In genomic region chr20:14064333-14064732, GRCh38 we compare ENCODE assay signal across 33 cellular contexts.
"Had no signal": no experiment of that assay in that cellular context is flagged by ENCODE, and none has a peak within 500 bp of the region (broad histone marks: within the 10 kb centered on the region; RNA-seq: fewer than 3 reads in every experiment).

No MANE protein-coding gene starts in this region.

- H3K9me3 Mint-ChIP-seq: activated B cell treated with CpG ODN at 0.5 μM for 24 hours; activated CD4-positive, alpha-beta memory T cell treated with anti-CD3 and anti-CD28 coated beads for 36 hours; activated naive CD4-positive, alpha-beta T cell treated with anti-CD3 and anti-CD28 coated beads, Interleukin-2, amount 10 ng/mL, durations not matched to agents 7 days and 5 days; activated naive CD4-positive, alpha-beta T cell treated with anti-CD3 and anti-CD28 coated beads, Interleukin-2, amount 50 U/mL, for 72 hours; activated naive CD8-positive, alpha-beta T cell treated with anti-CD3 and anti-CD28 coated beads, Interleukin-2, amount 10 ng/mL, durations not matched to agents 7 days and 5 days; activated T-helper 1 cell treated with anti-CD3 and anti-CD28 coated beads, Interleukin-12 subunit alpha, Interleukin-12 subunit beta, Interleukin-2, Interleukin-4 antibody, amounts not matched to agents 30 ng/mL and 10 ng/mL and 1 ng/mL, durations not matched to agents 14 hours and 24 hours and 36 hours; activated T-helper 2 cell treated with anti-CD3 and anti-CD28 coated beads, Interferon-gamma antibody, Interleukin-2, Interleukin-4, amounts not matched to agents 10 μg/mL and 5 μg/mL and 100 μg/mL, durations not matched to agents 14 hours and 24 hours and 36 hours; dendritic cell treated with granulocyte-macrophage colony-stimulating factor and Interleukin-4, amounts not matched to agents 40 ng/mL and 50 ng/mL, for 4 days; endodermal cell; T-helper 2 cell treated with Interferon-gamma antibody and Interleukin-4, amounts not matched to agents 5 μg/mL and 100 μg/mL, for 36 hours had no signal

- H3K9me3 ChIP-seq: ascending aorta had no signal

- H3K27me3 Mint-ChIP-seq: activated B cell treated with CpG ODN at 0.5 μM for 24 hours; activated CD4-positive, alpha-beta memory T cell treated with anti-CD3 and anti-CD28 coated beads for 36 hours; activated CD8-positive, alpha-beta memory T cell treated with anti-CD3 and anti-CD28 coated beads, Interleukin-2, amount 10 ng/mL, durations not matched to agents 7 days and 5 days; activated naive CD4-positive, alpha-beta T cell treated with anti-CD3 and anti-CD28 coated beads, Interleukin-2, amount 10 ng/mL, durations not matched to agents 7 days and 5 days; activated naive CD8-positive, alpha-beta T cell treated with anti-CD3 and anti-CD28 coated beads, Interleukin-2, amount 10 ng/mL, durations not matched to agents 7 days and 5 days; central memory CD8-positive, alpha-beta T cell; dendritic cell treated with granulocyte-macrophage colony-stimulating factor and Interleukin-4, amounts not matched to agents 40 ng/mL and 50 ng/mL, for 4 days had no signal

- H3K27me3 ChIP-seq: ascending aorta, brain microvascular endothelial cell, dorsolateral prefrontal cortex had no signal

- H3K36me3 Mint-ChIP-seq: activated CD4-positive, alpha-beta memory T cell treated with anti-CD3 and anti-CD28 coated beads for 36 hours; activated CD8-positive, alpha-beta memory T cell treated with anti-CD3 and anti-CD28 coated beads, Interleukin-2, amount 10 ng/mL, durations not matched to agents 7 days and 5 days; activated naive CD4-positive, alpha-beta T cell treated with anti-CD3 and anti-CD28 coated beads, Interleukin-2, amount 10 ng/mL, durations not matched to agents 7 days and 5 days; activated naive CD4-positive, alpha-beta T cell treated with anti-CD3 and anti-CD28 coated beads, Interleukin-2, amount 50 U/mL, for 72 hours; activated naive CD8-positive, alpha-beta T cell treated with anti-CD3 and anti-CD28 coated beads, Interleukin-2, amount 10 ng/mL, durations not matched to agents 7 days and 5 days had no signal

- H3K36me3 ChIP-seq: ascending aorta, brain microvascular endothelial cell, WERI-Rb-1 had no signal

- H3K27ac Mint-ChIP-seq: activated B cell treated with CpG ODN at 0.5 μM for 24 hours; activated CD4-positive, alpha-beta memory T cell treated with anti-CD3 and anti-CD28 coated beads for 36 hours; activated CD8-positive, alpha-beta memory T cell treated with anti-CD3 and anti-CD28 coated beads, Interleukin-2, amount 10 ng/mL, durations not matched to agents 7 days and 5 days; activated CD8-positive, alpha-beta T cell treated with anti-CD3 and anti-CD28 coated beads, Interleukin-2, amount 10 ng/mL, durations not matched to agents 7 days and 5 days; activated naive CD4-positive, alpha-beta T cell treated with anti-CD3 and anti-CD28 coated beads, Interleukin-2, amount 10 ng/mL, durations not matched to agents 7 days and 5 days; activated naive CD4-positive, alpha-beta T cell treated with anti-CD3 and anti-CD28 coated beads, Interleukin-2, amount 50 U/mL, for 72 hours; activated naive CD8-positive, alpha-beta T cell treated with anti-CD3 and anti-CD28 coated beads, Interleukin-2, amount 10 ng/mL, durations not matched to agents 7 days and 5 days; activated T-helper 1 cell treated with anti-CD3 and anti-CD28 coated beads, Interleukin-12 subunit alpha, Interleukin-12 subunit beta, Interleukin-2, Interleukin-4 antibody, amounts not matched to agents 30 ng/mL and 10 ng/mL and 1 ng/mL, durations not matched to agents 14 hours and 24 hours and 36 hours; activated T-helper 2 cell treated with anti-CD3 and anti-CD28 coated beads, Interferon-gamma antibody, Interleukin-2, Interleukin-4, amounts not matched to agents 10 μg/mL and 5 μg/mL and 100 μg/mL, durations not matched to agents 14 hours and 24 hours and 36 hours; dendritic cell treated with granulocyte-macrophage colony-stimulating factor and Interleukin-4, amounts not matched to agents 40 ng/mL and 50 ng/mL, for 4 days; endodermal cell; T-helper 17 cell; T-helper 2 cell treated with Interferon-gamma antibody and Interleukin-4, amounts not matched to agents 5 μg/mL and 100 μg/mL, for 36 hours had no signal

- H3K4me3 Mint-ChIP-seq: activated B cell treated with CpG ODN at 0.5 μM for 24 hours; activated CD4-positive, alpha-beta memory T cell treated with anti-CD3 and anti-CD28 coated beads for 36 hours; activated CD8-positive, alpha-beta memory T cell treated with anti-CD3 and anti-CD28 coated beads, Interleukin-2, amount 10 ng/mL, durations not matched to agents 7 days and 5 days; activated CD8-positive, alpha-beta T cell treated with anti-CD3 and anti-CD28 coated beads, Interleukin-2, amount 10 ng/mL, durations not matched to agents 7 days and 5 days; activated naive CD4-positive, alpha-beta T cell treated with anti-CD3 and anti-CD28 coated beads, Interleukin-2, amount 10 ng/mL, durations not matched to agents 7 days and 5 days; activated naive CD8-positive, alpha-beta T cell treated with anti-CD3 and anti-CD28 coated beads, Interleukin-2, amount 10 ng/mL, durations not matched to agents 7 days and 5 days; activated T-helper 1 cell treated with anti-CD3 and anti-CD28 coated beads, Interleukin-12 subunit alpha, Interleukin-12 subunit beta, Interleukin-2, Interleukin-4 antibody, amounts not matched to agents 30 ng/mL and 10 ng/mL and 1 ng/mL, durations not matched to agents 14 hours and 24 hours and 36 hours; central memory CD8-positive, alpha-beta T cell; dendritic cell treated with granulocyte-macrophage colony-stimulating factor and Interleukin-4, amounts not matched to agents 40 ng/mL and 50 ng/mL, for 4 days; endodermal cell; T-helper 17 cell; T-helper 2 cell treated with Interferon-gamma antibody and Interleukin-4, amounts not matched to agents 5 μg/mL and 100 μg/mL, for 36 hours had no signal

- ATAC-seq: activated CD4-positive, CD25-positive, alpha-beta regulatory T cell treated with anti-CD3 and anti-CD28 coated beads, Interleukin-2, amount 50 U/mL, for 24 hours; activated CD8-positive, alpha-beta memory T cell treated with anti-CD3 and anti-CD28 coated beads, Interleukin-2, amount 10 ng/mL, durations not matched to agents 7 days and 5 days; activated CD8-positive, alpha-beta T cell treated with anti-CD3 and anti-CD28 coated beads, Interleukin-2, amount 10 ng/mL, durations not matched to agents 7 days and 5 days; activated naive CD4-positive, alpha-beta T cell treated with anti-CD3 and anti-CD28 coated beads, Interleukin-2, amount 50 U/mL, for 72 hours; esophagus mucosa; T-helper 17 cell had no signal

- H3K27ac ChIP-seq: ascending aorta, brain microvascular endothelial cell, coronary artery, dorsolateral prefrontal cortex, WERI-Rb-1 had no signal

- FAIRE-seq: bronchial epithelial cell, frontal cortex had no signal

- H3K4me1 ChIP-seq: ascending aorta had no signal

- DNase-seq: activated B cell treated with CpG ODN at 0.5 μM for 24 hours; activated CD4-positive, alpha-beta memory T cell treated with anti-CD3 and anti-CD28 coated beads for 36 hours; activated CD4-positive, alpha-beta T cell treated with anti-CD3 and anti-CD28 coated beads for 48 hours; activated CD8-positive, alpha-beta memory T cell treated with anti-CD3 and anti-CD28 coated beads, Interleukin-2, amount 10 ng/mL, durations not matched to agents 7 days and 5 days; activated CD8-positive, alpha-beta memory T cell treated with anti-CD3 and anti-CD28 coated beads, Interleukin-2, amount 50 U/mL, for 4 hours; activated CD8-positive, alpha-beta T cell treated with anti-CD3 and anti-CD28 coated beads, Interleukin-2, amount 10 ng/mL, durations not matched to agents 7 days and 5 days; activated effector memory CD4-positive, alpha-beta T cell treated with anti-CD3 and anti-CD28 coated beads, Interleukin-2, amount 50 U/mL, for 16 hours; activated naive CD4-positive, alpha-beta T cell; activated naive CD4-positive, alpha-beta T cell treated with anti-CD3 and anti-CD28 coated beads, Interleukin-2, amount 10 ng/mL, durations not matched to agents 7 days and 5 days; activated naive CD8-positive, alpha-beta T cell treated with anti-CD3 and anti-CD28 coated beads, Interleukin-2, amount 10 ng/mL, durations not matched to agents 7 days and 5 days; activated T-cell treated with anti-CD3 and anti-CD28 coated beads, Interleukin-2, amount 50 U/mL, for 1 hour; activated T-cell treated with anti-CD3 and anti-CD28 coated beads, Interleukin-2, amount 50 U/mL, for 48 hours; brain microvascular endothelial cell; dorsolateral prefrontal cortex; effector memory CD4-positive, alpha-beta T cell; endodermal cell; foreskin fibroblast; T-helper 1 cell; T-helper 17 cell; T1000; WERI-Rb-1 had no signal

- H3K4me1 Mint-ChIP-seq: activated B cell treated with CpG ODN at 0.5 μM for 24 hours; activated CD8-positive, alpha-beta memory T cell treated with anti-CD3 and anti-CD28 coated beads, Interleukin-2, amount 10 ng/mL, durations not matched to agents 7 days and 5 days; activated naive CD4-positive, alpha-beta T cell treated with anti-CD3 and anti-CD28 coated beads, Interleukin-2, amount 10 ng/mL, durations not matched to agents 7 days and 5 days; activated naive CD8-positive, alpha-beta T cell treated with anti-CD3 and anti-CD28 coated beads, Interleukin-2, amount 10 ng/mL, durations not matched to agents 7 days and 5 days; central memory CD8-positive, alpha-beta T cell; endodermal cell; T-helper 17 cell had no signal

- H3K4me3 ChIP-seq: ascending aorta, coronary artery, dorsolateral prefrontal cortex had no signal
